31 cellular contexts compared by ENCODE assay signal in genomic region chr19:18149596-18149975, GRCh38.
"Had no signal": no experiment of that assay in that cellular context is flagged by ENCODE, and none has a peak within 500 bp of the region (broad histone marks: within the 10 kb centered on the region; RNA-seq: fewer than 3 reads in every experiment).

No MANE protein-coding gene starts in this region.

- H3K4me3 ChIP-seq: adrenal gland, body of pancreas, breast epithelium, Peyer's patch had no signal

- H3K27ac Mint-ChIP-seq: activated naive CD4-positive, alpha-beta T cell treated with anti-CD3 and anti-CD28 coated beads, Interleukin-2, amount 50 U/mL, for 72 hours; activated T-cell treated with anti-CD3 and anti-CD28 coated beads, Interleukin-2, amount 50 U/mL, for 72 hours; activated T-helper 17 cell treated with anti-CD3 and anti-CD28 coated beads, Interleukin-2, amount 50 U/mL, for 72 hours had no signal

- H3K4me3 Mint-ChIP-seq: activated CD4-positive, alpha-beta memory T cell treated with anti-CD3 and anti-CD28 coated beads, Interleukin-2, amount 10 ng/mL, durations not matched to agents 7 days and 5 days; activated T-cell treated with anti-CD3 and anti-CD28 coated beads, Interleukin-2, amount 50 U/mL, for 72 hours; activated T-helper 17 cell treated with anti-CD3 and anti-CD28 coated beads, Interleukin-2, amount 50 U/mL, for 72 hours had no signal

- H3K27me3 ChIP-seq: adrenal gland, body of pancreas, breast epithelium, Peyer's patch had no signal

- H3K36me3 ChIP-seq: breast epithelium had no signal

- ATAC-seq: activated naive CD4-positive, alpha-beta T cell treated with anti-CD3 and anti-CD28 coated beads, Interleukin-2, amount 50 U/mL, for 72 hours; activated T-cell treated with anti-CD3 and anti-CD28 coated beads, Interleukin-2, amount 50 U/mL, for 72 hours; activated T-helper 17 cell treated with anti-CD3 and anti-CD28 coated beads, Interleukin-2, amount 50 U/mL, for 72 hours; body of pancreas; PC-3 had no signal

- FAIRE-seq: astrocyte had no signal

- H3K27me3 Mint-ChIP-seq: activated CD4-positive, alpha-beta memory T cell treated with anti-CD3 and anti-CD28 coated beads, Interleukin-2, amount 10 ng/mL, durations not matched to agents 7 days and 5 days; activated T-helper 17 cell treated with anti-CD3 and anti-CD28 coated beads, Interleukin-2, amount 50 U/mL, for 72 hours had no signal

- H3K4me2 ChIP-seq: KMS-11 had no signal

- H3K9me3 Mint-ChIP-seq: activated CD4-positive, alpha-beta memory T cell treated with anti-CD3 and anti-CD28 coated beads, Interleukin-2, amount 10 ng/mL, durations not matched to agents 7 days and 5 days; activated naive CD4-positive, alpha-beta T cell treated with anti-CD3 and anti-CD28 coated beads, Interleukin-2, amount 50 U/mL, for 72 hours; activated T-cell treated with anti-CD3 and anti-CD28 coated beads, Interleukin-2, amount 50 U/mL, for 72 hours; activated T-helper 17 cell treated with anti-CD3 and anti-CD28 coated beads, Interleukin-2, amount 50 U/mL, for 72 hours had no signal

- H3K9me3 ChIP-seq: adrenal gland, body of pancreas, breast epithelium, Peyer's patch had no signal

- H3K27ac ChIP-seq: adrenal gland, body of pancreas, breast epithelium, KMS-11, Peyer's patch, WERI-Rb-1 had no signal

- DNase-seq: activated CD4-positive, alpha-beta memory T cell treated with anti-CD3 and anti-CD28 coated beads, Interleukin-2, amount 10 ng/mL, durations not matched to agents 7 days and 5 days; activated CD4-positive, alpha-beta T cell treated with anti-CD3 and anti-CD28 coated beads for 1 hour; activated CD4-positive, alpha-beta T cell treated with anti-CD3 and anti-CD28 coated beads for 48 hours; activated CD4-positive, CD25-positive, alpha-beta regulatory T cell; activated effector memory CD4-positive, alpha-beta T cell treated with anti-CD3 and anti-CD28 coated beads, Interleukin-2, amount 50 U/mL, for 16 hours; activated naive CD4-positive, alpha-beta T cell treated with Interleukin-2 at 50 U/mL for 16 hours; activated T-cell treated with anti-CD3 and anti-CD28 coated beads, Interleukin-2, amount 50 U/mL, for 1 hour; activated T-cell treated with anti-CD3 and anti-CD28 coated beads, Interleukin-2, amount 50 U/mL, for 72 hours; body of pancreas; MM.1S; MV-4-11; NCI-H1092; NCI-H1436 treated with DMSO at 0.1 percent for 48 hours; NCI-H1694 treated with DMSO at 0.1 percent for 48 hours; NCI-H2029; NCI-H345; NCI-H524 treated with DMSO at 0.1 percent for 48 hours; PC-3; RPMI8226; SW 1271; T-helper 1 cell; T-helper 2 cell; T1000; WERI-Rb-1 had no signal

- H3K9ac ChIP-seq: KMS-11 had no signal
